1 cellular context compared by ENCODE assay signal in the genomic region with DNA sequence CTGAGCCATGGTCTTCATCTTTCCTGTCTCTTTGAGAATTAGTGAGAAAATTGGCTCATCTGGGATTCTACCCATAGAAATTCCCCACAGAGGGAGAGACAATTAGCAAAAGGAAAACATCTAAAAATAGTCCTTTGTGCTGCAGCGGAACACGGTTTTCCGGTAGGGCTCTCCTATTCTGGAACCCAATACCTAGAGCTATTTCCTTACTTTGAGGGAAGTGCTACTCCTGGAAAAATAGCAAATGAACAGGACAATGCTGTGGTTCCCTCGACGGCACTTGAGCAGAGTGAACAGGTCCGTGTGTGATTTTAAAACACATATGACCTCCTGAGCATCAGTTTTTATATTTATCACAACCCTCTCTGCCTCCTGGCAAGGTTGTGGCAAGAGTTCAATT.
TF ChIP-seq lines count a peak whose summit lies in the region.

No MANE protein-coding gene starts in this region.

TF ChIP-seq in WTC11, 78 proteins besides CTCF, POLR2A, EP300 and RAD21 (continued from another document):
- TF ChIP-seq, protein P1, sequence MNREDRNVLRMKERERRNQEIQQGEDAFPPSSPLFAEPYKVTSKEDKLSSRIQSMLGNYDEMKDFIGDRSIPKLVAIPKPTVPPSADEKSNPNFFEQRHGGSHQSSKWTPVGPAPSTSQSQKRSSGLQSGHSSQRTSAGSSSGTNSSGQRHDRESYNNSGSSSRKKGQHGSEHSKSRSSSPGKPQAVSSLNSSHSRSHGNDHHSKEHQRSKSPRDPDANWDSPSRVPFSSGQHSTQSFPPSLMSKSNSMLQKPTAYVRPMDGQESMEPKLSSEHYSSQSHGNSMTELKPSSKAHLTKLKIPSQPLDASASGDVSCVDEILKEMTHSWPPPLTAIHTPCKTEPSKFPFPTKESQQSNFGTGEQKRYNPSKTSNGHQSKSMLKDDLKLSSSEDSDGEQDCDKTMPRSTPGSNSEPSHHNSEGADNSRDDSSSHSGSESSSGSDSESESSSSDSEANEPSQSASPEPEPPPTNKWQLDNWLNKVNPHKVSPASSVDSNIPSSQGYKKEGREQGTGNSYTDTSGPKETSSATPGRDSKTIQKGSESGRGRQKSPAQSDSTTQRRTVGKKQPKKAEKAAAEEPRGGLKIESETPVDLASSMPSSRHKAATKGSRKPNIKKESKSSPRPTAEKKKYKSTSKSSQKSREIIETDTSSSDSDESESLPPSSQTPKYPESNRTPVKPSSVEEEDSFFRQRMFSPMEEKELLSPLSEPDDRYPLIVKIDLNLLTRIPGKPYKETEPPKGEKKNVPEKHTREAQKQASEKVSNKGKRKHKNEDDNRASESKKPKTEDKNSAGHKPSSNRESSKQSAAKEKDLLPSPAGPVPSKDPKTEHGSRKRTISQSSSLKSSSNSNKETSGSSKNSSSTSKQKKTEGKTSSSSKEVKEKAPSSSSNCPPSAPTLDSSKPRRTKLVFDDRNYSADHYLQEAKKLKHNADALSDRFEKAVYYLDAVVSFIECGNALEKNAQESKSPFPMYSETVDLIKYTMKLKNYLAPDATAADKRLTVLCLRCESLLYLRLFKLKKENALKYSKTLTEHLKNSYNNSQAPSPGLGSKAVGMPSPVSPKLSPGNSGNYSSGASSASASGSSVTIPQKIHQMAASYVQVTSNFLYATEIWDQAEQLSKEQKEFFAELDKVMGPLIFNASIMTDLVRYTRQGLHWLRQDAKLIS (CRISPR knock-in tag; IDR thresholded peaks at IDR 0.05; ENCODE audit: borderline replicate concordance) = no peak
- TF ChIP-seq, protein P2, sequence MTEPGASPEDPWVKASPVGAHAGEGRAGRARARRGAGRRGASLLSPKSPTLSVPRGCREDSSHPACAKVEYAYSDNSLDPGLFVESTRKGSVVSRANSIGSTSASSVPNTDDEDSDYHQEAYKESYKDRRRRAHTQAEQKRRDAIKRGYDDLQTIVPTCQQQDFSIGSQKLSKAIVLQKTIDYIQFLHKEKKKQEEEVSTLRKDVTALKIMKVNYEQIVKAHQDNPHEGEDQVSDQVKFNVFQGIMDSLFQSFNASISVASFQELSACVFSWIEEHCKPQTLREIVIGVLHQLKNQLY (CRISPR knock-in tag; IDR thresholded peaks at IDR 0.05) = no peak
